18 cellular contexts compared by ENCODE assay signal in the genomic region with DNA sequence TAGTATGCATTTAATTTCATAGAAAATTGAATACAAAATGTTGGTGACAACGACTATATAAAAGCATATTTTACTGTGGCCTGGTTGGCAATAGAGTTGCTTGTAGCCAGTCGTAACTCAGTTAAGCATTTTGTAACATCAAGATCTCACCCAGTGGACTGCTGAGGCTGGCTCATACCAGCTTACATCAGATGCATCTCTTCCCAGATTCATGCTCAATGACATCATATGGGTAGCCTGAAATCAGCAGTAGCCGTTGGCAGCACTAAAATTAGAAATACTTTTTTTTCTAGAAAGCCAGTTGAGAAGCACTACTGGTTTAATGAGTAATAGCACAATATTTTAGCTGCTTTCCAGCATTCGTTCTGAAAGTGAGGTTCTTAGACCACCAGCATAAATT.
"Had no signal": no experiment of that assay in that cellular context is flagged by ENCODE, and none has a peak within 500 bp of the region (broad histone marks: within the 10 kb centered on the region; RNA-seq: fewer than 3 reads in every experiment).

No MANE protein-coding gene starts in this region.

- H3K4me1 ChIP-seq: lower lobe of right lung had no signal

- ATAC-seq: activated CD8-positive, alpha-beta T cell treated with anti-CD3 and anti-CD28 coated beads, Interleukin-2, amount 10 ng/mL, durations not matched to agents 7 days and 5 days; activated naive CD8-positive, alpha-beta T cell treated with anti-CD3 and anti-CD28 coated beads, Interleukin-2, amount 50 U/mL, for 24 hours; left colon; lower lobe of right lung had no signal

- H3K36me3 ChIP-seq: lower lobe of right lung, sigmoid colon had no signal

- H3K4me3 ChIP-seq: lower lobe of right lung, sigmoid colon had no signal

- H3K9me3 ChIP-seq: lower lobe of right lung, sigmoid colon had no signal

- H3K27me3 ChIP-seq: sigmoid colon had no signal

- DNase-seq: activated CD4-positive, alpha-beta T cell treated with anti-CD3 and anti-CD28 coated beads, Interleukin-2, amount 10 ng/mL, durations not matched to agents 7 days and 5 days; activated CD8-positive, alpha-beta T cell treated with anti-CD3 and anti-CD28 coated beads, Interleukin-2, amount 10 ng/mL, durations not matched to agents 7 days and 5 days; activated effector memory CD4-positive, alpha-beta T cell treated with Interleukin-2 at 50 U/mL for 16 hours; activated naive CD4-positive, alpha-beta T cell treated with anti-CD3 and anti-CD28 coated beads, Interleukin-2, amount 10 ng/mL, durations not matched to agents 7 days and 5 days; activated naive CD8-positive, alpha-beta T cell treated with anti-CD3 and anti-CD28 coated beads, Interleukin-2, amount 50 U/mL, for 24 hours; activated T-cell treated with anti-CD3 and anti-CD28 coated beads, Interleukin-2, amount 50 U/mL, for 48 hours; aorta; cerebellar nuclear complex; cortex of kidney; left colon; lower lobe of right lung; midbrain; nucleus accumbens; sigmoid colon; stimulated activated CD8-positive, alpha-beta memory T cell treated with anti-CD3 and anti-CD28 coated beads, Interleukin-4, amount 100 ng/mL, for 48 hours; stimulated activated naive CD4-positive, alpha-beta T cell; T-helper 1 cell; T-helper 9 cell had no signal

- H3K27ac ChIP-seq: lower lobe of right lung had no signal
